In the genomic region with DNA sequence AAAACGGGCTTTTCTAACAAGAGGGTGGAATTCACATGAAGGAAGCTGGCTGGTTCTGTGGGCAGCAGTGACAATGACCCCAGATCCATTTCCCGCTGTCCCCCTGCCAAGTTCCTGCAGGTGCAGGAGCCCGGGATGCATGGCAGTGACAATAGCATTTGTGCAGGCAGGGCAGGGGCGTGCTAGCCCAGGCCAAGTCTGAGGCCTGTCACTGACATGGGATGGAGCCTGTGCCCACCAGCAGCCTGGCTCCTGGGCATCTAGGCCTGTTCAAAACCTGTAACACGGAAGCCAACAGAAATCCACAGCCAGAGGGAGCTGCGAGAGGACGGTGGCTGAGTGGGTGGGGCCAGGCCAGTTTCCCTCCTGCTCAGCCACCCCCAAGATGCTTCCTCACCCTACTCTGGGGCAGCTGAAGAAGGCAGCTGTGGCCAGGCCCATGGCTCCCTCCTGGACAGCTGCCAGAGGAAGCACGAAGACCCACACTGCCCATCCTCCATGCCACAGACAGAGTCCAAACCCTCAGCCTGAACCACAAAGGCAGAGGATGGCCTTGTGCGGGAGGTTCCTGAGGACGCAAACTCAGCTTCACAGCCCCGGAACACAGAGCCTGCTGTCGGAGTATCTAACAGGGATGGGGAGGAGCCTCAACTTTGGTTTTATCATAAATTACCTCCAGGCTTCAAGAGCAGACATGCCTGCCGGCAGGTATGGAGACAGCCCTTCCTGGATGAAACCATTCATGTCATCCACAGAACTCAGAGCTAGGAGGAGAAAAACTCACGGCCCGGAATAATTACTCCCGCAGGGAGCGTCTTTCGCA, we compare ENCODE assay signal across 18 cellular contexts.
DNase-seq lines count a peak whose midpoint lies in the region; ATAC-seq and TF ChIP-seq lines count a peak whose summit lies in the region.
"Had no signal": no experiment of that assay in that cellular context is flagged by ENCODE, and none has a peak within 500 bp of the region (broad histone marks: within the 10 kb centered on the region; RNA-seq: fewer than 3 reads in every experiment).

No MANE protein-coding gene starts in this region.

- peak overlapping the region; percentile 27 for H3K4me2 ChIP-seq in Loucy (ENCODE audit: low read depth, low read length, poor library complexity, severe bottlenecking)

- H3K36me3 ChIP-seq in Loucy (ENCODE audit: insufficient read depth, low read length): no peaks in the 10 kb centered on the region
- H3K36me3 ChIP-seq: pancreas, uterus had no signal

- H3K4me3 ChIP-seq in Loucy (ENCODE audit: low read length, poor library complexity, severe bottlenecking): no peak overlapping the region
- H3K4me3 ChIP-seq: body of pancreas, pancreas, uterus had no signal

- intact Hi-C loops in CD14-positive monocyte (cut with micrococcal nuclease): no loop called here

- no peaks in the 10 kb centered on the region for H3K4me1 Mint-ChIP-seq in CD14-positive monocyte
- no peaks in the 10 kb centered on the region for H3K4me1 Mint-ChIP-seq in WTC11
- H3K4me1 Mint-ChIP-seq: activated naive CD8-positive, alpha-beta T cell treated with anti-CD3 and anti-CD28 coated beads for 36 hours had no signal

- no peaks in the 10 kb centered on the region for H4K20me1 ChIP-seq in Loucy (ENCODE audit: insufficient read depth, low read length, poor library complexity, severe bottlenecking)

- DNase-seq in CD14-positive monocyte (ENCODE audit: low spot score): peak; percentile 29
- peak; percentile 8 for DNase-seq in WTC11 (ENCODE audit: low spot score)
- peak; percentile 90 for DNase-seq in myocyte (ENCODE audit: low read depth)
- DNase-seq in HuH-7 (ENCODE audit: low spot score): no peak
- DNase-seq in GDM1 (lab: John Stamatoyannopoulos, UW): no peak
- DNase-seq in RKO (ENCODE audit: low spot score): no peak
- DNase-seq: activated CD4-positive, alpha-beta T cell treated with anti-CD3 and anti-CD28 coated beads, Interleukin-2, amount 50 U/mL, for 48 hours; activated naive CD8-positive, alpha-beta T cell treated with anti-CD3 and anti-CD28 coated beads for 36 hours; body of pancreas; foreskin fibroblast; KG1; left colon; NCI-H1105 treated with DMSO at 0.1 percent for 48 hours; stimulated activated CD4-positive, alpha-beta T cell treated with anti-CD3 and anti-CD28 coated beads, Interleukin-4, amount 100 ng/mL, for 1 hour; uterus had no signal

- H3K9ac ChIP-seq in Loucy (ENCODE audit: low read depth, low read length, poor library complexity, severe bottlenecking): peak overlapping the region; percentile 66

- H3K36me3 Mint-ChIP-seq in CD14-positive monocyte (peaks cover 5 to 13% of the 10 kb centered on the region in 2 donors), WTC11 (no peaks in the 10 kb centered on the region)

- H2AFZ ChIP-seq in Loucy (ENCODE audit: low read length): no peak overlapping the region

- H3K9me3 ChIP-seq in Loucy (ENCODE audit: insufficient read depth, low read depth, low read length): no peaks in the 10 kb centered on the region
- H3K9me3 ChIP-seq: body of pancreas, pancreas, uterus had no signal

- H3K9me3 Mint-ChIP-seq in CD14-positive monocyte (no peaks in the 10 kb centered on the region), WTC11 (no peaks in the 10 kb centered on the region)
- H3K9me3 Mint-ChIP-seq: activated naive CD8-positive, alpha-beta T cell treated with anti-CD3 and anti-CD28 coated beads for 36 hours had no signal

- H3F3A ChIP-seq in Loucy (ENCODE audit: low read depth): no peaks in the 10 kb centered on the region

- peaks cover 0 to 4% (median 2%) of the 10 kb centered on the region in 3 donors for H3K27me3 Mint-ChIP-seq in CD14-positive monocyte (ENCODE audit: low read depth in 3 of 3)
- no peaks in the 10 kb centered on the region for H3K27me3 Mint-ChIP-seq in WTC11 (ENCODE audit: low read depth)
- H3K27me3 Mint-ChIP-seq: activated naive CD8-positive, alpha-beta T cell treated with anti-CD3 and anti-CD28 coated beads for 36 hours had no signal

- H3K79me2 ChIP-seq in Loucy (ENCODE audit: insufficient read depth, low read length): no peaks in the 10 kb centered on the region

- ATAC-seq in WTC11: no peak
- ATAC-seq in HG03457 (IDR thresholded peaks at IDR 0.05; ENCODE audit: unreplicated experiment): no peak
- ATAC-seq: body of pancreas, left colon, pancreas had no signal

- TF ChIP-seq CTCF in CD14-positive monocyte (IDR thresholded peaks at IDR 0.05) (no peak), Loucy (conservative IDR thresholded peaks at IDR 0.05; ENCODE audit: low read length) (no peak), WTC11 (IDR thresholded peaks at IDR 0.05) (no peak)

- H3K9me2 ChIP-seq in Loucy (replicated peaks; ENCODE audit: low read depth, low read length): no peaks in the 10 kb centered on the region

- H3K27me3 ChIP-seq in Loucy (ENCODE audit: insufficient read depth, low read length, poor library complexity, severe bottlenecking): no peaks in the 10 kb centered on the region
- H3K27me3 ChIP-seq: body of pancreas, pancreas, uterus had no signal

- CTCF ChIA-PET in WTC11 (lab: Charles Lee): interaction anchor here (1.0 to 2.7 kb wide), 7 partner anchors 15 to 330 kb away, joined by 3 to 13 read pairs (median 4); no protein-coding TSS in a partner anchor

- POLR2A ChIA-PET in WTC11 (lab: Charles Lee): no interaction called here

- peaks cover 16% of the 10 kb centered on the region for H3K4me1 ChIP-seq in Loucy (ENCODE audit: insufficient read depth, low read length, poor library complexity, severe bottlenecking)
- H3K4me1 ChIP-seq: body of pancreas, pancreas, uterus had no signal

- H3K4me3 Mint-ChIP-seq in CD14-positive monocyte: no peak overlapping the region
- no peak overlapping the region for H3K4me3 Mint-ChIP-seq in WTC11
- H3K4me3 Mint-ChIP-seq: activated naive CD8-positive, alpha-beta T cell treated with anti-CD3 and anti-CD28 coated beads for 36 hours had no signal

- no peak overlapping the region for H3K27ac Mint-ChIP-seq in CD14-positive monocyte
- H3K27ac Mint-ChIP-seq in WTC11: no peak overlapping the region
- H3K27ac Mint-ChIP-seq: activated naive CD8-positive, alpha-beta T cell treated with anti-CD3 and anti-CD28 coated beads for 36 hours had no signal

TF ChIP-seq in WTC11, 78 proteins besides CTCF, POLR2A, EP300 and RAD21 (continues in another document):
- no peak for TF ChIP-seq AR (CRISPR knock-in tag; IDR thresholded peaks at IDR 0.05)
- TF ChIP-seq TEAD1 (CRISPR knock-in tag; IDR thresholded peaks at IDR 0.05): no peak
- TF ChIP-seq, protein P1, sequence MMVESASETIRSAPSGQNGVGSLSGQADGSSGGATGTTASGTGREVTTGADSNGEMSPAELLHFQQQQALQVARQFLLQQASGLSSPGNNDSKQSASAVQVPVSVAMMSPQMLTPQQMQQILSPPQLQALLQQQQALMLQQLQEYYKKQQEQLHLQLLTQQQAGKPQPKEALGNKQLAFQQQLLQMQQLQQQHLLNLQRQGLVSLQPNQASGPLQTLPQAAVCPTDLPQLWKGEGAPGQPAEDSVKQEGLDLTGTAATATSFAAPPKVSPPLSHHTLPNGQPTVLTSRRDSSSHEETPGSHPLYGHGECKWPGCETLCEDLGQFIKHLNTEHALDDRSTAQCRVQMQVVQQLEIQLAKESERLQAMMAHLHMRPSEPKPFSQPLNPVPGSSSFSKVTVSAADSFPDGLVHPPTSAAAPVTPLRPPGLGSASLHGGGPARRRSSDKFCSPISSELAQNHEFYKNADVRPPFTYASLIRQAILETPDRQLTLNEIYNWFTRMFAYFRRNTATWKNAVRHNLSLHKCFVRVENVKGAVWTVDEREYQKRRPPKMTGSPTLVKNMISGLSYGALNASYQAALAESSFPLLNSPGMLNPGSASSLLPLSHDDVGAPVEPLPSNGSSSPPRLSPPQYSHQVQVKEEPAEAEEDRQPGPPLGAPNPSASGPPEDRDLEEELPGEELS (CRISPR knock-in tag; IDR thresholded peaks at IDR 0.05): no peak
- TF ChIP-seq, protein P2, sequence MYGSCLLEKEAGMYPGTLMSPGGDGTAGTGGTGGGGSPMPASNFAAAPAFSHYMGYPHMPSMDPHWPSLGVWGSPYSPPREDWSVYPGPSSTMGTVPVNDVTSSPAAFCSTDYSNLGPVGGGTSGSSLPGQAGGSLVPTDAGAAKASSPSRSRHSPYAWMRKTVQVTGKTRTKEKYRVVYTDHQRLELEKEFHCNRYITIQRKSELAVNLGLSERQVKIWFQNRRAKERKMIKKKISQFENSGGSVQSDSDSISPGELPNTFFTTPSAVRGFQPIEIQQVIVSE (CRISPR knock-in tag; IDR thresholded peaks at IDR 0.05; ENCODE audit: borderline replicate concordance): no peak

Comparison
In these comparisons a context has a peak if more than half of its experiments do, and no peak if none do; other contexts are left out.
1. DNase-seq: peak in CD14-positive monocyte (single experiment), WTC11 (single experiment) and myocyte (single experiment); none in HuH-7 (single experiment), GDM1 (single experiment) and RKO (single experiment).